Comparison of ENCODE assay signal across 23 cellular contexts in genomic region chr6:4067673-4068072, GRCh38. TPM values are rescaled to one million over a fixed set of nuclear protein-coding genes. Genes with fewer than 3 reads are reported as not detected.
DNase-seq lines count a peak whose midpoint lies in the region; ATAC-seq and TF ChIP-seq lines count a peak whose summit lies in the region.
"Had no signal": no experiment of that assay in that cellular context is flagged by ENCODE, and none has a peak within 500 bp of the region (broad histone marks: within the 10 kb centered on the region; RNA-seq: fewer than 3 reads in every experiment).

No MANE protein-coding gene starts in this region.

- peaks cover 6% of the 10 kb centered on the region for H3K27me3 Mint-ChIP-seq in activated CD4-positive, alpha-beta T cell treated with anti-CD3 and anti-CD28 coated beads, Interleukin-2, amount 10 ng/mL, durations not matched to agents 24 days and 14 days
- peaks cover 6% of the 10 kb centered on the region for H3K27me3 Mint-ChIP-seq in activated CD4-positive, alpha-beta T cell treated with anti-CD3 and anti-CD28 coated beads, Interleukin-2, amount 10 ng/mL, durations not matched to agents 7 days and 5 days
- H3K27me3 Mint-ChIP-seq in chondrocyte (ENCODE audit: low read depth) (no peaks in the 10 kb centered on the region), progenitor cell of endocrine pancreas (no peaks in the 10 kb centered on the region)
- H3K27me3 Mint-ChIP-seq: B cell had no signal

- H3K36me3 Mint-ChIP-seq in activated CD4-positive, alpha-beta T cell treated with anti-CD3 and anti-CD28 coated beads, Interleukin-2, amount 10 ng/mL, durations not matched to agents 24 days and 14 days (ENCODE audit: low read depth), result peaks cover 28% of the 10 kb centered on the region
- peaks cover 32% of the 10 kb centered on the region for H3K36me3 Mint-ChIP-seq in activated CD4-positive, alpha-beta T cell treated with anti-CD3 and anti-CD28 coated beads, Interleukin-2, amount 10 ng/mL, durations not matched to agents 7 days and 5 days (ENCODE audit: low read depth)
- H3K36me3 Mint-ChIP-seq in chondrocyte (ENCODE audit: low read depth) (peaks cover 20% of the 10 kb centered on the region), progenitor cell of endocrine pancreas (ENCODE audit: insufficient read depth) (peaks cover 8% of the 10 kb centered on the region)

- H3K27ac Mint-ChIP-seq in activated CD4-positive, alpha-beta T cell treated with anti-CD3 and anti-CD28 coated beads, Interleukin-2, amount 10 ng/mL, durations not matched to agents 24 days and 14 days, result no peak overlapping the region
- H3K27ac Mint-ChIP-seq in activated CD4-positive, alpha-beta T cell treated with anti-CD3 and anti-CD28 coated beads, Interleukin-2, amount 10 ng/mL, durations not matched to agents 7 days and 5 days, result no peak overlapping the region
- H3K27ac Mint-ChIP-seq in chondrocyte (ENCODE audit: unreplicated experiment), result peak overlapping the region; percentile 2
- H3K27ac Mint-ChIP-seq in progenitor cell of endocrine pancreas, result peak overlapping the region; percentile 12
- H3K27ac Mint-ChIP-seq: B cell, HFFc6 had no signal

- intact Hi-C loops in activated CD4-positive, alpha-beta T cell treated with anti-CD3 and anti-CD28 coated beads, Interleukin-2, amount 10 ng/mL, durations not matched to agents 24 days and 14 days (cut with micrococcal nuclease), result no loop called here
- intact Hi-C loops in left colon (cut with DNase I, micrococcal nuclease) (no loop called here), dorsolateral prefrontal cortex (cut with DNase I) (no loop called here)

- no peak overlapping the region for H3K4me3 Mint-ChIP-seq in activated CD4-positive, alpha-beta T cell treated with anti-CD3 and anti-CD28 coated beads, Interleukin-2, amount 10 ng/mL, durations not matched to agents 24 days and 14 days
- H3K4me3 Mint-ChIP-seq in activated CD4-positive, alpha-beta T cell treated with anti-CD3 and anti-CD28 coated beads, Interleukin-2, amount 10 ng/mL, durations not matched to agents 7 days and 5 days, result no peak overlapping the region
- H3K4me3 Mint-ChIP-seq in chondrocyte (ENCODE audit: unreplicated experiment) (no peak overlapping the region), progenitor cell of endocrine pancreas (ENCODE audit: low read depth) (no peak overlapping the region)
- H3K4me3 Mint-ChIP-seq: B cell, HFFc6 had no signal

- no peak overlapping the region for H3K27ac ChIP-seq in dorsolateral prefrontal cortex

- POLR2A ChIA-PET in activated CD4-positive, alpha-beta T cell treated with anti-CD3 and anti-CD28 coated beads, Interleukin-2, amount 10 ng/mL, durations not matched to agents 7 days and 5 days (lab: Charles Lee), result no interaction called here

- DNase-seq in activated CD4-positive, alpha-beta T cell treated with anti-CD3 and anti-CD28 coated beads, Interleukin-2, amount 10 ng/mL, durations not matched to agents 24 days and 14 days, result peak; percentile 23
- no peak for DNase-seq in activated CD4-positive, alpha-beta T cell treated with anti-CD3 and anti-CD28 coated beads, Interleukin-2, amount 10 ng/mL, durations not matched to agents 7 days and 5 days
- DNase-seq in chondrocyte (ENCODE audit: low spot score) (no peak), left colon (no peak), progenitor cell of endocrine pancreas (ENCODE audit: low spot score, unreplicated experiment) (no peak), dorsolateral prefrontal cortex (no peak), A172 (ENCODE audit: low spot score) (no peak)
- DNase-seq: 8988T, COR-L47, DMS 273 treated with DMSO at 0.1 percent for 48 hours, DND-41, H7, HFFc6, KBM-7, NCI-H1105 treated with DMSO at 0.1 percent for 48 hours, NCI-H1694, NCI-H2107, NCI-H510A, NCI-H82, RPMI8226 had no signal

- H3K4me3 ChIP-seq in dorsolateral prefrontal cortex, result no peak overlapping the region

- peaks cover 2% of the 10 kb centered on the region for H3K4me1 Mint-ChIP-seq in activated CD4-positive, alpha-beta T cell treated with anti-CD3 and anti-CD28 coated beads, Interleukin-2, amount 10 ng/mL, durations not matched to agents 24 days and 14 days
- H3K4me1 Mint-ChIP-seq in activated CD4-positive, alpha-beta T cell treated with anti-CD3 and anti-CD28 coated beads, Interleukin-2, amount 10 ng/mL, durations not matched to agents 7 days and 5 days, result no peaks in the 10 kb centered on the region
- H3K4me1 Mint-ChIP-seq in chondrocyte (ENCODE audit: low read depth) (no peaks in the 10 kb centered on the region), progenitor cell of endocrine pancreas (ENCODE audit: low read depth) (peaks cover 12% of the 10 kb centered on the region)
- H3K4me1 Mint-ChIP-seq: B cell had no signal

- CTCF ChIA-PET in activated CD4-positive, alpha-beta T cell treated with anti-CD3 and anti-CD28 coated beads, Interleukin-2, amount 10 ng/mL, durations not matched to agents 7 days and 5 days (lab: Charles Lee), result interaction anchor here (1.3 to 1.7 kb wide), 2 partner anchors 8 to 88 kb away, joined by 3 to 5 read pairs; no protein-coding TSS in a partner anchor

- TF ChIP-seq CTCF in chondrocyte (IDR thresholded peaks at IDR 0.05) (no peak), progenitor cell of endocrine pancreas (IDR thresholded peaks at IDR 0.05; ENCODE audit: unreplicated experiment) (no peak), dorsolateral prefrontal cortex (IDR thresholded peaks at IDR 0.05 in 54 of 56, conservative IDR thresholded peaks at IDR 0.05 in 2 of 56; ENCODE audit: low read depth in 1 of 56, partially characterized antibody in 56 of 56) (no peak)

- H3K9me3 Mint-ChIP-seq in activated CD4-positive, alpha-beta T cell treated with anti-CD3 and anti-CD28 coated beads, Interleukin-2, amount 10 ng/mL, durations not matched to agents 24 days and 14 days, result no peaks in the 10 kb centered on the region
- H3K9me3 Mint-ChIP-seq in activated CD4-positive, alpha-beta T cell treated with anti-CD3 and anti-CD28 coated beads, Interleukin-2, amount 10 ng/mL, durations not matched to agents 7 days and 5 days, result no peaks in the 10 kb centered on the region
- H3K9me3 Mint-ChIP-seq in chondrocyte (ENCODE audit: low read depth), result no peaks in the 10 kb centered on the region
- no peaks in the 10 kb centered on the region for H3K9me3 Mint-ChIP-seq in progenitor cell of endocrine pancreas (ENCODE audit: low read depth)
- H3K9me3 Mint-ChIP-seq: HFFc6 had no signal

- ATAC-seq in left colon (peak; percentile 86), SK-N-SH treated with all-trans-retinoic acid at 6 μM for 48 hours (no peak)

- no peaks in the 10 kb centered on the region for H3K27me3 ChIP-seq in dorsolateral prefrontal cortex

TF ChIP-seq in SK-N-SH treated with all-trans-retinoic acid at 6 μM for 48 hours, 23 proteins besides CTCF, POLR2A, EP300 and RAD21:
- no peak for TF ChIP-seq TCF4 (CRISPR knock-in tag; IDR thresholded peaks at IDR 0.05; ENCODE audit: borderline replicate concordance)

RNA-seq across cellular contexts. Expression of gene FAM217A, which starts 11.3 kb away (rescaled TPM):
- total RNA-seq in activated CD4-positive, alpha-beta T cell treated with anti-CD3 and anti-CD28 coated beads, Interleukin-2, amount 10 ng/mL, durations not matched to agents 24 days and 14 days, result not detected in 2 replicates
- not detected for total RNA-seq in activated CD4-positive, alpha-beta T cell treated with anti-CD3 and anti-CD28 coated beads, Interleukin-2, amount 10 ng/mL, durations not matched to agents 7 days and 5 days
- total RNA-seq in chondrocyte (not detected in 3 replicates), left colon (not detected), progenitor cell of endocrine pancreas (0.13 TPM in 1 of 2 replicates, not detected in the other), dorsolateral prefrontal cortex (under 1 TPM in 5 of 120 experiments, not detected in 115; 0.20 to 0.68 (median 0.29) TPM)
- total RNA-seq in A172 (2014; rRNA removed; shearing (Covaris generic)), result not detected in 2 replicates
- total RNA-seq: B cell, G401, H7, HFFc6 had no signal

Comparison
In these comparisons a context has a peak if more than half of its experiments do, and no peak if none do; other contexts are left out.
1. H3K27ac Mint-ChIP-seq: peak in chondrocyte (single experiment) and progenitor cell of endocrine pancreas (single experiment); none in activated CD4-positive, alpha-beta T cell treated with anti-CD3 and anti-CD28 coated beads, Interleukin-2, amount 10 ng/mL, durations not matched to agents 24 days and 14 days (single experiment) and activated CD4-positive, alpha-beta T cell treated with anti-CD3 and anti-CD28 coated beads, Interleukin-2, amount 10 ng/mL, durations not matched to agents 7 days and 5 days (single experiment).